8 cellular contexts compared by ENCODE assay signal in genomic region chr1:850318-850717, GRCh38.
DNase-seq lines count a peak whose midpoint lies in the region; ATAC-seq and TF ChIP-seq lines count a peak whose summit lies in the region.
"Not testable (repeated sequence)": the region's sequence is repeated elsewhere in the genome, so short reads cannot be mapped to it uniquely, and the experiment has no call there.

No MANE protein-coding gene starts in this region.

- 50 to 77% methylated on average over 4 of the region's 4 CpGs for WGBS in heart right ventricle, 2 donors

- not testable (repeated sequence) for H3K4me1 ChIP-seq in fibroblast of lung (ENCODE audit: control insufficient read depth, extremely low read depth, insufficient read depth, low read length); heart right ventricle

- TF ChIP-seq CTCF in AG04449 (IDR thresholded peaks at IDR 0.05; ENCODE audit: insufficient read depth, low read length, missing control alignments): peak; percentile 4
- TF ChIP-seq CTCF in choroid plexus epithelial cell (conservative IDR thresholded peaks at IDR 0.05; ENCODE audit: low read depth, low read length): peak; percentile 42
- TF ChIP-seq CTCF in fibroblast of lung (conservative IDR thresholded peaks at IDR 0.05 in 1 of 2, IDR thresholded peaks at IDR 0.05 in 1 of 2; ENCODE audit: low read depth in 1 of 2, low read length in 2 of 2): peak; percentile 16 to 38
- TF ChIP-seq CTCF in heart right ventricle (IDR thresholded peaks at IDR 0.05): peak in 7 of 9 donors; percentile 13 to 52 (median 28)
- peak; percentile 32 for TF ChIP-seq CTCF in osteocyte (IDR thresholded peaks at IDR 0.05)

- H3K27me3 ChIP-seq in fibroblast of lung (ENCODE audit: control insufficient read depth, insufficient read depth, low read length); heart right ventricle: not testable (repeated sequence)

- not testable (repeated sequence) for DNase-seq in AG04449 (ENCODE audit: low read depth, low spot score); heart right ventricle; osteocyte (ENCODE audit: extremely low spot score, unreplicated experiment)
- peak; percentile 21 for DNase-seq in ELR (ENCODE audit: low read depth)
- DNase-seq in choroid plexus epithelial cell (ENCODE audit: low read depth): peak; percentile 41
- DNase-seq in fibroblast of lung (ENCODE audit: low read depth in 2 of 2): peak; percentile 8 to 49
- DNase-seq in kidney tubule cell (ENCODE audit: low spot score): peak; percentile 2

- not testable (repeated sequence) for H3K4me2 ChIP-seq in fibroblast of lung (ENCODE audit: extremely low read depth, insufficient read depth, low read length)

- H3K4me1 Mint-ChIP-seq in osteocyte (ENCODE audit: unreplicated experiment): not testable (repeated sequence)

- not testable (repeated sequence) for H3K27ac ChIP-seq in fibroblast of lung (ENCODE audit: insufficient read depth, low read length)
- peak overlapping the region in 3 of 10 donors; percentile 5 to 31 (median 9) for H3K27ac ChIP-seq in heart right ventricle

- H3K27me3 Mint-ChIP-seq in osteocyte (ENCODE audit: unreplicated experiment): not testable (repeated sequence)

- H3K27ac Mint-ChIP-seq in osteocyte (ENCODE audit: unreplicated experiment): not testable (repeated sequence)

- ATAC-seq in SK-N-SH treated with all-trans-retinoic acid at 6 μM for 48 hours (peak; percentile 40; the same call in 1 of the 3 replicates), heart right ventricle (peak; percentile 64 to 94 (median 83))

- H3K9ac ChIP-seq in fibroblast of lung (ENCODE audit: insufficient read depth, low read length): not testable (repeated sequence)

- intact Hi-C loops in heart right ventricle (cut with DNase I): not testable (repeated sequence)

- H2AFZ ChIP-seq in fibroblast of lung (ENCODE audit: low read length): not testable (repeated sequence)

- POLR2A ChIA-PET in AG04449 (lab: Yijun Ruan, JAX): not testable (repeated sequence)

- H4K20me1 ChIP-seq in fibroblast of lung (ENCODE audit: control insufficient read depth, extremely low read depth, insufficient read depth, low read length): not testable (repeated sequence)

- H3K9me3 ChIP-seq in fibroblast of lung (ENCODE audit: control insufficient read depth, insufficient read depth, low read depth, low read length); heart right ventricle: not testable (repeated sequence)

- not testable (repeated sequence) for H3K4me3 ChIP-seq in AG04449 (ENCODE audit: low read depth, low read length); choroid plexus epithelial cell (ENCODE audit: low read depth, low read length); fibroblast of lung (replicated peaks in 1 of 4; ENCODE audit: control extremely low read depth in 1 of 4, insufficient read depth in 1 of 4, low read depth in 3 of 4, low read length in 4 of 4); heart right ventricle

- H3K36me3 ChIP-seq in fibroblast of lung (ENCODE audit: control insufficient read depth, insufficient read depth, low read length): not testable (repeated sequence)
- H3K36me3 ChIP-seq in heart right ventricle: peaks cover 0 to 59% (median 15%) of the 10 kb centered on the region in 9 donors

- H3K79me2 ChIP-seq in fibroblast of lung (ENCODE audit: control insufficient read depth, insufficient read depth, low read length): not testable (repeated sequence)

- not testable (repeated sequence) for H3K36me3 Mint-ChIP-seq in osteocyte (ENCODE audit: unreplicated experiment)

- not testable (repeated sequence) for H3K4me3 Mint-ChIP-seq in osteocyte (ENCODE audit: unreplicated experiment)

- not testable (repeated sequence) for H3K9me3 Mint-ChIP-seq in osteocyte (ENCODE audit: unreplicated experiment)

- CTCF ChIA-PET in AG04449 (lab: Yijun Ruan, JAX): not testable (repeated sequence)
